ENCODE assay signal across 1 cellular context in the genomic region with DNA sequence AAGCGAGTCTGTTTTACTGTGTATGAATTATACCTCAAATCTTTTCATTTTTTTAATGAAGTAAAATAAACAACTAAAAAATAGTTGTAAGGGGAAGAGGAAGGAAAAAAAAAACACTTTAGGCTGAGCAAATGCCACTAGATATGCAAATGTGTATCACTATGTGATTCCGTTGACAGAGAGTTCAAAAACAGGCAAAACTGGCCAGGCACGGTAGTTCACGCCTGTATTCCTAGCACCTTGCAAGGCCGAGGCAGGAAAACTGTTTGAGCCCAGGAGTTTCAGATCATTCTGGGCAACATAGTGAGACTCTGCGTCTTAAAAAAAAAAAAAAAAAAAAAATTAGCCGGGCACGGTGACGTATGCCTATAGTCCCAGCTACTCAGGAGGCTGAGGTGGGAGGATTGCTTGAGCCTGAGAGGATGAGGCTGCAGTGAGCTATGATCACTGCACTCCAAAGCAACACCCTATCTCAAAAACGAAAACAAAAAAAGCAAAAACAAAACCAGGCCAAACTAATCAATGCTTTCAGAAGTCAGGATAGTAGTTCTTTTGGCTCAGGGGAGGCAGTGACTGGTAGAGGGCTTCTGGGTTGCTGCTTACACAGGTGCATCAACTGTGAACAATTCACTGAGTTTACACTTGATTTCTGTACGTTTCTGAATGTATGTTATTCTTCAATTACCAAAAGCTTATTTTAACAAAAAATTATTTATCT.
TF ChIP-seq lines count a peak whose summit lies in the region.

No MANE protein-coding gene starts in this region.

TF ChIP-seq in A549, 52 proteins besides CTCF, POLR2A, EP300 and RAD21:
- TF ChIP-seq, protein P1, sequence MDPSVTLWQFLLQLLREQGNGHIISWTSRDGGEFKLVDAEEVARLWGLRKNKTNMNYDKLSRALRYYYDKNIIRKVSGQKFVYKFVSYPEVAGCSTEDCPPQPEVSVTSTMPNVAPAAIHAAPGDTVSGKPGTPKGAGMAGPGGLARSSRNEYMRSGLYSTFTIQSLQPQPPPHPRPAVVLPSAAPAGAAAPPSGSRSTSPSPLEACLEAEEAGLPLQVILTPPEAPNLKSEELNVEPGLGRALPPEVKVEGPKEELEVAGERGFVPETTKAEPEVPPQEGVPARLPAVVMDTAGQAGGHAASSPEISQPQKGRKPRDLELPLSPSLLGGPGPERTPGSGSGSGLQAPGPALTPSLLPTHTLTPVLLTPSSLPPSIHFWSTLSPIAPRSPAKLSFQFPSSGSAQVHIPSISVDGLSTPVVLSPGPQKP (IDR thresholded peaks at IDR 0.05; ENCODE audit: low read depth, low read length) = no peak
- no peak for TF ChIP-seq KDM5A (IDR thresholded peaks at IDR 0.05)
- TF ChIP-seq, protein P2, sequence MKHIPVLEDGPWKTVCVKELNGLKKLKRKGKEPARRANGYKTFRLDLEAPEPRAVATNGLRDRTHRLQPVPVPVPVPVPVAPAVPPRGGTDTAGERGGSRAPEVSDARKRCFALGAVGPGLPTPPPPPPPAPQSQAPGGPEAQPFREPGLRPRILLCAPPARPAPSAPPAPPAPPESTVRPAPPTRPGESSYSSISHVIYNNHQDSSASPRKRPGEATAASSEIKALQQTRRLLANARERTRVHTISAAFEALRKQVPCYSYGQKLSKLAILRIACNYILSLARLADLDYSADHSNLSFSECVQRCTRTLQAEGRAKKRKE (CRISPR knock-in tag; IDR thresholded peaks at IDR 0.05; ENCODE audit: low read depth) = no peak
